ENCODE assay signal across 1 cellular context in the genomic region with DNA sequence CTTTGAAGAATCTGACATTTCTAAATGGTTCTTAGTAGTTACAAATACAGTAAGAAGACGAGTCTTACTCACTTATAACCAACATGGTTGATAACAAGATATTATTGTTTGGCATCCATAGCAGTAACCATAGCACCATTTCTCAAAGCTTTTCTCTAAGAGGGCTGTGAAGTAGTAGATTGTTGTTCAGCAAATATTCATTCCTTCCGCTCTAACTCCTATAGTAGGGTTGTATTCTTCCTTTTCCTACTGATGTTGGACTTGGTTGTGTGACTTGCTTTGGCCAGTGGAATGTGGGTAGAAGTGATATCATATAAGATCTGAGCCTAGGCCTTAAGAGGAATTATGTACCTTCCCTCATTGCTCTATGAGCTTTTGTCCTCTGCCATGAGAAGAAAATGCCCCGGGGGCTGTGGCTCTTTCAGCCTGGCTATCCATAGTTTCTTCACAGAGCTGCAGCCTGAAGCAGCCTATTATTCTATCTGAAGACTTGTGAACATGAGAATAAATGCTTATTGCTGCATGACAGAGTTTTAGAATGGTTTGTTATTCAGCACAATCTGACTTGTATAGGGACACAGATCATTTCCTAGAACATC.
TF ChIP-seq lines count a peak whose summit lies in the region.

No MANE protein-coding gene starts in this region.

TF ChIP-seq in IMR-90, 13 proteins besides CTCF, POLR2A, EP300 and RAD21:
- TF ChIP-seq CHD1 (IDR thresholded peaks at IDR 0.05; ENCODE audit: low read depth, low read length) (no peak), CEBPB (IDR thresholded peaks at IDR 0.05; ENCODE audit: low read depth, low read length) (no peak), MAFK (IDR thresholded peaks at IDR 0.05; ENCODE audit: low read depth, low read length) (no peak), BHLHE40 (IDR thresholded peaks at IDR 0.05; ENCODE audit: low read depth, low read length) (no peak), RFX5 (IDR thresholded peaks at IDR 0.05; ENCODE audit: low read depth, low read length) (no peak), FOS (IDR thresholded peaks at IDR 0.05; ENCODE audit: low read depth, low read length) (no peak)
